ENCODE assay signal across 21 cellular contexts in the genomic region with DNA sequence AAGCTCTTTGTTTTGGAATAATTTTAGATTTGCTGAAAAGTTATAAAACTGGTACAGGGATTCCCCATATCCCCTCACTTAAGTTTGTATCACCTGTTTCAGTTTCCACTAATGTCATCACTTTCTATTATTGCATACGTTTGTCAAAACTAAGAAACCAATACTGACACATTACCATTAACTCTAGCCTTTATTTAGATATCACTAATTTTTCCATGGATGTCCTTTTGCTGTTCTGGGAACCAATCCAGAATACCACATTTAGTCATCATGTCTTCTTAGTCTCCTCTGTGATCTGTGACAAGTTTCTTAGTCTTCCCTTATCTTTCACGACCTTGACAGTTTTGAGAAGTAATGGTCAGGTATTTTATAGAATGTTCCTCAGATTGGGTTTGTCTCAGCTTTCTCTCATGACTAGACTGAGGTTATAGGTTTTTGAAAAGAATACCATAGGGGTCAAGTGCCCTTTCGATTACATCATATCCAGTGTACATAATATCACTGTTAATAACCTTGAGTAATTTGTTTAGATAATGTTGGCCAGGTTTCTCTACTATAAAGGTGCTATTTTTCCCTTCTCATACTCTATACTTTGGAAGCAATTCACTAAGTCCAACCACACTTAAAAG. TPM values are rescaled to one million over a fixed set of nuclear protein-coding genes. Genes with fewer than 3 reads are reported as not detected.
DNase-seq lines count a peak whose midpoint lies in the region; ATAC-seq, FAIRE-seq and TF ChIP-seq lines count a peak whose summit lies in the region.
"Had no signal": no experiment of that assay in that cellular context is flagged by ENCODE, and none has a peak within 500 bp of the region (broad histone marks: within the 10 kb centered on the region; RNA-seq: fewer than 3 reads in every experiment).

No MANE protein-coding gene starts in this region.

- TF ChIP-seq RAD21 in GM12878 (IDR thresholded peaks at IDR 0.05; ENCODE audit: insufficient read depth, low read depth, low read length) = no peak

- RAD21 ChIA-PET in GM12878 (lab: Charles Lee; ENCODE audit: unreplicated experiment) = interaction anchor here (1.0 kb wide), 1 partner anchor 59 kb away, joined by 3 read pairs; no protein-coding TSS in a partner anchor

- no peaks in the 10 kb centered on the region for H3K36me3 ChIP-seq in GM12878 (ENCODE audit: control insufficient read depth in 2 of 2, insufficient read depth in 2 of 2, low read length in 1 of 2)
- H3K36me3 ChIP-seq: thoracic aorta had no signal

- no peaks in the 10 kb centered on the region for H3K4me1 ChIP-seq in GM12878 (ENCODE audit: control insufficient read depth, insufficient read depth, low read length)
- H3K4me1 ChIP-seq: psoas muscle had no signal

- no peaks in the 10 kb centered on the region for H3K27me3 ChIP-seq in GM12878 (replicated peaks in 1 of 2; ENCODE audit: control insufficient read depth in 2 of 2, insufficient read depth in 2 of 2, low read length in 1 of 2)

- no TSS peak for BruUV-seq in GM12878 (replicated peaks; lab: Mats Ljungman, UMichigan)

- CTCF ChIA-PET in GM12878 (lab: Yijun Ruan, JAX) = interaction anchor here (1.0 to 1.1 kb wide), 2 partner anchors 12 to 107 kb away, joined by 3 to 4 read pairs; no protein-coding TSS in a partner anchor

- no peak overlapping the region for H3K4me3 ChIP-seq in GM12878
- H3K4me3 ChIP-seq: psoas muscle, thoracic aorta had no signal

- H3K9ac ChIP-seq in GM12878 (ENCODE audit: control insufficient read depth, insufficient read depth, low read length) = no peak overlapping the region

- no peaks in the 10 kb centered on the region for H4K20me1 ChIP-seq in GM12878 (ENCODE audit: control insufficient read depth, insufficient read depth)

- no peak for FAIRE-seq in GM12878 (lab: Jason Lieb, UNC)
- FAIRE-seq: frontal cortex had no signal

- in situ Hi-C loops in GM12878 (cut with MboI) = no loop called here

- no peaks in the 10 kb centered on the region for H3K79me2 ChIP-seq in GM12878 (ENCODE audit: control insufficient read depth, insufficient read depth, low read length)

- DNase-seq in GM12878 (ENCODE audit: low read depth, low spot score) = no peak
- no peak for DNase-seq in SIG-M5 (lab: John Stamatoyannopoulos, UW)
- no peak for DNase-seq in NCI-H82 (lab: John Stamatoyannopoulos, UW)
- no peak for DNase-seq in T-helper 2 cell
- DNase-seq: activated CD4-positive, alpha-beta T cell treated with anti-CD3 and anti-CD28 coated beads, Interleukin-2, amount 50 U/mL, for 48 hours; activated T-cell treated with anti-CD3 and anti-CD28 coated beads, Interleukin-2, amount 50 U/mL, for 1 hour; GDM1; H9; NCI-H1694; NCI-H446 treated with DMSO at 0.1 percent for 48 hours; psoas muscle had no signal

- intact Hi-C loops in GM12878 (cut with micrococcal nuclease; ENCODE audit: unreplicated experiment) = no loop called here

- no peak for TF ChIP-seq EP300 in GM12878 (IDR thresholded peaks at IDR 0.05; ENCODE audit: borderline replicate concordance in 1 of 2, control insufficient read depth in 1 of 2, low read depth in 2 of 2, low read length in 2 of 2)

- ATAC-seq in GM18861 (IDR thresholded peaks at IDR 0.05; ENCODE audit: unreplicated experiment) (peak; percentile 67), GM21528 (IDR thresholded peaks at IDR 0.05; ENCODE audit: low FRiP score, unreplicated experiment) (peak; percentile 57), HG03066 (IDR thresholded peaks at IDR 0.05; ENCODE audit: low read depth, unreplicated experiment) (peak; percentile 57), GM12878 (peak; percentile 90), GM19328 (IDR thresholded peaks at IDR 0.05; ENCODE audit: unreplicated experiment) (no peak)
- ATAC-seq: psoas muscle; stimulated activated effector memory CD8-positive, alpha-beta T cell treated with anti-CD3 and anti-CD28 coated beads, Interleukin-12 subunit alpha, Interleukin-12 subunit beta, amount 100 ng/mL, for 72 hours had no signal

- TF ChIP-seq POLR2A in GM12878 (IDR thresholded peaks at IDR 0.05; ENCODE audit: low read depth, low read length) = no peak

- H3K9me3 ChIP-seq in GM12878 (replicated peaks; ENCODE audit: control insufficient read depth, insufficient read depth, low read length) = no peaks in the 10 kb centered on the region
- H3K9me3 ChIP-seq: psoas muscle, thoracic aorta had no signal

- no peak overlapping the region for H3K4me2 ChIP-seq in GM12878 (ENCODE audit: control insufficient read depth, insufficient read depth)

- H2AFZ ChIP-seq in GM12878 (ENCODE audit: control insufficient read depth, low read depth, low read length) = no peak overlapping the region

- POLR2A ChIA-PET in GM12878 (lab: Charles Lee) = no interaction called here

- TF ChIP-seq CTCF in GM12878 (IDR thresholded peaks at IDR 0.05 in 2 of 3, conservative IDR thresholded peaks at IDR 0.05 in 1 of 3; ENCODE audit: control insufficient read depth in 2 of 3, extremely low read depth in 1 of 3, insufficient read depth in 1 of 3, low read depth in 3 of 3, low read length in 3 of 3) = no peak

- SMC1A ChIA-PET in GM12878 (lab: Charles Lee; ENCODE audit: uncharacterized antibody, unreplicated experiment) = no interaction called here

- no peak overlapping the region for H3K27ac ChIP-seq in GM12878 (ENCODE audit: control insufficient read depth, insufficient read depth)
- H3K27ac ChIP-seq: epithelial cell of prostate, psoas muscle, thoracic aorta had no signal

- WGBS in GM12878 (ENCODE audit: insufficient coverage, insufficient replicate concordance, low lambda C conversion rate, missing lambda C conversion rate) = 0% methylated on average over 3 of the region's 3 CpGs

TF ChIP-seq in GM12878, 131 proteins besides CTCF, POLR2A, EP300 and RAD21 (continues in another document):
- TF ChIP-seq, protein P1, sequence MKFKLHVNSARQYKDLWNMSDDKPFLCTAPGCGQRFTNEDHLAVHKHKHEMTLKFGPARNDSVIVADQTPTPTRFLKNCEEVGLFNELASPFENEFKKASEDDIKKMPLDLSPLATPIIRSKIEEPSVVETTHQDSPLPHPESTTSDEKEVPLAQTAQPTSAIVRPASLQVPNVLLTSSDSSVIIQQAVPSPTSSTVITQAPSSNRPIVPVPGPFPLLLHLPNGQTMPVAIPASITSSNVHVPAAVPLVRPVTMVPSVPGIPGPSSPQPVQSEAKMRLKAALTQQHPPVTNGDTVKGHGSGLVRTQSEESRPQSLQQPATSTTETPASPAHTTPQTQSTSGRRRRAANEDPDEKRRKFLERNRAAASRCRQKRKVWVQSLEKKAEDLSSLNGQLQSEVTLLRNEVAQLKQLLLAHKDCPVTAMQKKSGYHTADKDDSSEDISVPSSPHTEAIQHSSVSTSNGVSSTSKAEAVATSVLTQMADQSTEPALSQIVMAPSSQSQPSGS (IDR thresholded peaks at IDR 0.05; ENCODE audit: low read length) = no peak
- no peak for TF ChIP-seq RELA (IDR thresholded peaks at IDR 0.05; ENCODE audit: borderline replicate concordance, partially characterized antibody)
- no peak for TF ChIP-seq SMAD5 (IDR thresholded peaks at IDR 0.05; ENCODE audit: low read depth)
- peak; percentile 70 for TF ChIP-seq ATF7 (IDR thresholded peaks at IDR 0.05; ENCODE audit: low read depth)
- TF ChIP-seq NFYA (IDR thresholded peaks at IDR 0.05; ENCODE audit: borderline replicate concordance, low read depth, low read length) = no peak
- no peak for TF ChIP-seq ZNF207 (IDR thresholded peaks at IDR 0.05; ENCODE audit: borderline replicate concordance)
- TF ChIP-seq, protein P2, sequence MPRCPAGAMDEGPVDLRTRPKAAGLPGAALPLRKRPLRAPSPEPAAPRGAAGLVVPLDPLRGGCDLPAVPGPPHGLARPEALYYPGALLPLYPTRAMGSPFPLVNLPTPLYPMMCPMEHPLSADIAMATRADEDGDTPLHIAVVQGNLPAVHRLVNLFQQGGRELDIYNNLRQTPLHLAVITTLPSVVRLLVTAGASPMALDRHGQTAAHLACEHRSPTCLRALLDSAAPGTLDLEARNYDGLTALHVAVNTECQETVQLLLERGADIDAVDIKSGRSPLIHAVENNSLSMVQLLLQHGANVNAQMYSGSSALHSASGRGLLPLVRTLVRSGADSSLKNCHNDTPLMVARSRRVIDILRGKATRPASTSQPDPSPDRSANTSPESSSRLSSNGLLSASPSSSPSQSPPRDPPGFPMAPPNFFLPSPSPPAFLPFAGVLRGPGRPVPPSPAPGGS (IDR thresholded peaks at IDR 0.05; ENCODE audit: borderline replicate concordance, insufficient read depth, low read depth, low read length, poor library complexity, severe bottlenecking) = no peak
- TF ChIP-seq KAT2A (conservative IDR thresholded peaks at IDR 0.05; ENCODE audit: control insufficient read depth, low read depth, low read length) = no peak
- peak; percentile 92 for TF ChIP-seq NR2F1 (conservative IDR thresholded peaks at IDR 0.05)
- peak; percentile 22 for TF ChIP-seq MEF2B (IDR thresholded peaks at IDR 0.05; ENCODE audit: partially characterized antibody, poor library complexity, severe bottlenecking)
- no peak for TF ChIP-seq LARP7 (IDR thresholded peaks at IDR 0.05)

RNA-seq across cellular contexts. Expression of a gene that starts 51.9 kb away (rescaled TPM):
- total RNA-seq in GM12878 (2013; cell fraction: nucleolus; rRNA removed) = not detected in 2 replicates
- 0.06 TPM in 1 of 2 replicates, not detected in the other for total RNA-seq in GM12878 (2014; rRNA removed)
- not detected in 2 replicates for total RNA-seq in GM12878 (2014; rRNA removed; fragmentation: Illumina TruSeq; extraction: Trizol)
- total RNA-seq in GM12878 (2021) = not detected in 2 replicates
- not detected for polyA plus RNA-seq in GM12878 (2011; ENCODE audit: low read depth)
- polyA plus RNA-seq in GM12878 (2011; rRNA removed) = 0.11 TPM in 1 of 2 replicates, not detected in the other
- polyA plus RNA-seq in GM12878 (2011; cell fraction: cytosol; rRNA removed) = 0.05 and 0.10 TPM in 2 replicates
- polyA plus RNA-seq in GM12878 (2011; cell fraction: nucleus; rRNA removed) = 0.19 and 0.24 TPM in 2 replicates
- not detected in 2 replicates for polyA plus RNA-seq in GM12878 (2012)
- not detected in 2 replicates for polyA plus RNA-seq in GM12878 (2014; fragmentation: Illumina TruSeq; extraction: Trizol)
- polyA plus RNA-seq in GM12878 (2014; fragmentation: Nextera tagmentation; extraction: Ambion mirVana) = not detected
- 0.06 TPM in 1 of 2 replicates, not detected in the other for polyA plus RNA-seq in GM12878 (2014; rRNA removed)
- not detected for polyA plus RNA-seq in GM12878 (2016; fragmentation: Nextera tagmentation; extraction: Ambion mirVana)
- not detected in 2 replicates for polyA minus RNA-seq in GM12878 (2011; rRNA and poly(A)+ RNA removed)
- polyA minus RNA-seq in GM12878 (2011; cell fraction: cytosol; rRNA and poly(A)+ RNA removed) = not detected in 2 replicates
- 0.12 and 0.19 TPM in 2 replicates for polyA minus RNA-seq in GM12878 (2011; cell fraction: nucleus; rRNA and poly(A)+ RNA removed)
- total RNA-seq: frontal cortex, HT1080, LHCN-M2, psoas muscle, thoracic aorta had no signal
- polyA plus RNA-seq: psoas muscle had no signal
